33 cellular contexts compared by ENCODE assay signal in the genomic region with DNA sequence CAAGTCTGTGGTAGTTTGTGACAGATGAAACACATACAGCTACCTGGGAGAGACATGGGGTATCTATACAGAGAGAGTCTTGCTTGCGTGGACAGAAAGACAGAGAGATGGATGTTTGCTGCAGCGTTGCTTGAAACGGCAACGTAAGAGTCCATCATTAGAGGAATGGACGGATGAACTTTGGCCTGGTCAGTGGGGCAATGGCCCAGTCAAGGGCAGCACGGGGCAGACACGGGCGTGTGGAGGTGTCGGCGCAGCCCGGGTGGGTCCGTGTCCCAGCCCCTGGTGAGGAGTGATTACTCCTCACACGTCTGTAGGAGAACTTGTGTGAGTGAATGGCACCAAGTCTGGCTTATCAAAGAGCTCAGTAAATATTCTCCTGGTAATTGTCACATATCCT. TPM values are rescaled to one million over a fixed set of nuclear protein-coding genes. Genes with fewer than 3 reads are reported as not detected.
"Had no signal": no experiment of that assay in that cellular context is flagged by ENCODE, and none has a peak within 500 bp of the region (broad histone marks: within the 10 kb centered on the region; RNA-seq: fewer than 3 reads in every experiment).

No MANE protein-coding gene starts in this region.

- ATAC-seq: activated CD8-positive, alpha-beta T cell treated with anti-CD3 and anti-CD28 coated beads for 36 hours; activated naive CD4-positive, alpha-beta T cell treated with anti-CD3 and anti-CD28 coated beads, Interleukin-2, amount 50 U/mL, for 72 hours; activated T-cell treated with anti-CD3 and anti-CD28 coated beads, Interleukin-2, amount 50 U/mL, for 4 hours; activated T-cell treated with anti-CD3 and anti-CD28 coated beads, Interleukin-2, amount 50 U/mL, for 72 hours; activated T-helper 17 cell treated with anti-CD3 and anti-CD28 coated beads, Interleukin-2, amount 50 U/mL, for 72 hours had no signal

- H3K9me3 ChIP-seq: adrenal gland, ascending aorta had no signal

- DNase-seq: activated B cell treated with CpG ODN at 0.5 μM for 24 hours; activated CD4-positive, alpha-beta memory T cell treated with anti-CD3 and anti-CD28 coated beads for 36 hours; activated CD4-positive, alpha-beta T cell treated with anti-CD3 and anti-CD28 coated beads for 4 hours; activated CD4-positive, alpha-beta T cell treated with anti-CD3 and anti-CD28 coated beads, Interleukin-2, amount 10 ng/mL, durations not matched to agents 24 days and 14 days; activated CD4-positive, alpha-beta T cell treated with anti-CD3 and anti-CD28 coated beads, Interleukin-2, amount 50 U/mL, for 1 hour; activated CD4-positive, alpha-beta T cell treated with anti-CD3 and anti-CD28 coated beads, Interleukin-2, amount 50 U/mL, for 4 hours; activated CD4-positive, CD25-positive, alpha-beta regulatory T cell treated with anti-CD3 and anti-CD28 coated beads, Interleukin-2, amount 50 U/mL, for 72 hours; activated CD8-positive, alpha-beta memory T cell treated with anti-CD3 and anti-CD28 coated beads, Interleukin-2, amount 50 U/mL, for 4 hours; activated CD8-positive, alpha-beta T cell treated with anti-CD3 and anti-CD28 coated beads for 36 hours; activated effector memory CD4-positive, alpha-beta T cell treated with anti-CD3 and anti-CD28 coated beads, Interleukin-2, amount 50 U/mL, for 16 hours; activated gamma-delta T cell treated with Interleukin-2 at 50 U/mL for 16 hours; activated naive CD4-positive, alpha-beta T cell; activated naive CD4-positive, alpha-beta T cell treated with anti-CD3 and anti-CD28 coated beads for 36 hours; activated naive CD4-positive, alpha-beta T cell treated with anti-CD3 and anti-CD28 coated beads, Interleukin-2, amount 50 U/mL, for 16 hours; activated naive CD8-positive, alpha-beta T cell treated with anti-CD3 and anti-CD28 coated beads for 36 hours; activated T-cell treated with anti-CD3 and anti-CD28 coated beads for 4 hours; activated T-cell treated with anti-CD3 and anti-CD28 coated beads, Interleukin-2, amount 50 U/mL, for 1 hour; activated T-cell treated with anti-CD3 and anti-CD28 coated beads, Interleukin-2, amount 50 U/mL, for 4 hours; activated T-cell treated with anti-CD3 and anti-CD28 coated beads, Interleukin-2, amount 50 U/mL, for 72 hours; adrenal gland; amniotic stem cell; central memory CD4-positive, alpha-beta T cell; T-helper 1 cell; T-helper 2 cell; T-helper 9 cell had no signal

- FAIRE-seq: bronchial epithelial cell, TTC549 had no signal

- H3K27me3 ChIP-seq: adrenal gland, ascending aorta, cardiac muscle cell had no signal

- H3K27ac ChIP-seq: adrenal gland, ascending aorta, cardiac muscle cell, VCaP had no signal

- H3K4me1 ChIP-seq: adrenal gland, ascending aorta had no signal

- H3K36me3 ChIP-seq: adrenal gland, ascending aorta, cardiac muscle cell had no signal

- H3K4me3 ChIP-seq: adrenal gland, ascending aorta, cardiac muscle cell had no signal

RNA-seq across cellular contexts. Expression of a gene that starts 21.9 kb away (rescaled TPM):
- total RNA-seq: activated B cell treated with CpG ODN at 0.5 μM for 24 hours; activated CD4-positive, alpha-beta memory T cell treated with anti-CD3 and anti-CD28 coated beads for 36 hours; activated CD8-positive, alpha-beta memory T cell treated with anti-CD3 and anti-CD28 coated beads for 36 hours; activated CD8-positive, alpha-beta T cell treated with anti-CD3 and anti-CD28 coated beads for 36 hours; activated naive CD4-positive, alpha-beta T cell treated with anti-CD3 and anti-CD28 coated beads for 36 hours; activated naive CD4-positive, alpha-beta T cell treated with anti-CD3 and anti-CD28 coated beads, Interleukin-2, amount 50 U/mL, for 72 hours; activated naive CD8-positive, alpha-beta T cell treated with anti-CD3 and anti-CD28 coated beads for 36 hours; activated T-cell treated with anti-CD3 and anti-CD28 coated beads, Interleukin-2, amount 50 U/mL, for 4 hours; ascending aorta had no signal
